ENCODE assay signal across 8 cellular contexts in genomic region chr18:12377556-12378553, GRCh38. TPM values are rescaled to one million over a fixed set of nuclear protein-coding genes. Genes with fewer than 3 reads are reported as not detected.
DNase-seq lines count a peak whose midpoint lies in the region; TF ChIP-seq lines count a peak whose summit lies in the region.

No MANE protein-coding gene starts in this region.

- peak; percentile 97 for DNase-seq in NCI-H510A (lab: John Stamatoyannopoulos, UW)
- no peak for DNase-seq in NCI-H510A treated with DMSO at 0.1 percent for 48 hours (lab: John Stamatoyannopoulos, UW)
- no peak for DNase-seq in HAP-1 (ENCODE audit: low spot score in 2 of 2)
- no peak for DNase-seq in MG63
- DNase-seq in brain microvascular endothelial cell: no peak
- DNase-seq in mesothelial cell of epicardium (ENCODE audit: low spot score in 2 of 2, unreplicated experiment in 2 of 2): no peak
- DNase-seq in stimulated activated CD4-positive, alpha-beta T cell treated with anti-CD3 and anti-CD28 coated beads, Interleukin-12 subunit alpha, Interleukin-12 subunit beta, amount 100 ng/mL, for 4 hours: no peak
- DNase-seq in COLO668 (lab: John Stamatoyannopoulos, UW; ENCODE audit: unreplicated experiment): no peak

- H3K36me3 ChIP-seq in HAP-1 (replicated peaks) (no peaks in the 10 kb centered on the region; the same call in none of the 2 replicates), MG63 (peaks cover 15% of the 10 kb centered on the region; the same call in 1 of the 2 replicates), brain microvascular endothelial cell (replicated peaks) (no peaks in the 10 kb centered on the region)

- no peaks in the 10 kb centered on the region; the same call in 1 of the 2 replicates for H3K9me3 ChIP-seq in HAP-1
- H3K9me3 ChIP-seq in MG63: peaks cover 3% of the 10 kb centered on the region

- H3K27me3 ChIP-seq in HAP-1 (ENCODE audit: low read depth) (no peaks in the 10 kb centered on the region), MG63 (no peaks in the 10 kb centered on the region), brain microvascular endothelial cell (replicated peaks) (no peaks in the 10 kb centered on the region)

- no peaks in the 10 kb centered on the region for H3K27me3 Mint-ChIP-seq in mesothelial cell of epicardium (ENCODE audit: low read depth)

- TF ChIP-seq CTCF in brain microvascular endothelial cell (IDR thresholded peaks at IDR 0.05; ENCODE audit: low read depth, low read length, missing control alignments) (peak; percentile 48), mesothelial cell of epicardium (IDR thresholded peaks at IDR 0.05; ENCODE audit: unreplicated experiment) (no peak)

- peaks cover 9% of the 10 kb centered on the region for H3K4me1 ChIP-seq in HAP-1

- peak overlapping the region; percentile 84 for H3K4me3 Mint-ChIP-seq in mesothelial cell of epicardium

- H3K4me3 ChIP-seq in HAP-1: peak overlapping the region; percentile 51
- H3K4me3 ChIP-seq in MG63: peak overlapping the region; percentile 91
- peak overlapping the region; percentile 68 for H3K4me3 ChIP-seq in brain microvascular endothelial cell (ENCODE audit: low read depth, low read length)

- peak overlapping the region; percentile 99 for H3K27ac Mint-ChIP-seq in mesothelial cell of epicardium

- in situ Hi-C loops in HAP-1 (cut with MboI; ENCODE audit: low sequenced_read_pairs) (loop anchor here (25.0 kb wide), 1 partner anchor 559 kb away; the partner anchor contains the start of gene SEH1L), brain microvascular endothelial cell (cut with HindIII; ENCODE audit: low pct_ligation_motif_present, low sequenced_read_pairs) (no loop called here)

- no peaks in the 10 kb centered on the region for H3K36me3 Mint-ChIP-seq in mesothelial cell of epicardium

- H3K9me3 Mint-ChIP-seq in mesothelial cell of epicardium: peaks cover 3% of the 10 kb centered on the region

- H3K4me1 Mint-ChIP-seq in mesothelial cell of epicardium: peaks cover 29% of the 10 kb centered on the region

- peak overlapping the region; percentile 97 for H3K27ac ChIP-seq in brain microvascular endothelial cell

RNA-seq across cellular contexts. Expression of gene AFG3L2, which starts 0.8 kb away (rescaled TPM):
- total RNA-seq in MG63 (2014; rRNA removed; shearing (Covaris generic); ENCODE audit: low replicate concordance): 57.7 and 60.0 TPM in 2 replicates
- 45.5 to 48.5 TPM (median 47.7 TPM) in 3 replicates for total RNA-seq in mesothelial cell of epicardium

RNA-seq across cellular contexts. Expression of gene PRELID3A, which starts 29.9 kb away (rescaled TPM):
- 8.5 and 15.7 TPM in 2 replicates for total RNA-seq in MG63 (2014; rRNA removed; shearing (Covaris generic); ENCODE audit: low replicate concordance)
- total RNA-seq in mesothelial cell of epicardium: 19.7 to 22.6 TPM (median 20.4 TPM) in 3 replicates
